12 cellular contexts compared by ENCODE assay signal in genomic region chr2:174442546-174443510, GRCh38. TPM values are rescaled to one million over a fixed set of nuclear protein-coding genes. Genes with fewer than 3 reads are reported as not detected.
A peak's percentile ranks its signal among the peaks of the same experiment; 100 is the strongest.
DNase-seq lines count a peak whose midpoint lies in the region; ATAC-seq and TF ChIP-seq lines count a peak whose summit lies in the region.
"Had no signal": no experiment of that assay in that cellular context is flagged by ENCODE, and none has a peak within 500 bp of the region (broad histone marks: within the 10 kb centered on the region; RNA-seq: fewer than 3 reads in every experiment).

No MANE protein-coding gene starts in this region.

- peak; percentile 55 for DNase-seq in HK-2 (ENCODE audit: unreplicated experiment)
- DNase-seq in adipocyte (ENCODE audit: low read depth) = peak; percentile 75
- peak; percentile 75 for DNase-seq in hepatic stellate cell (ENCODE audit: low spot score)
- no peak for DNase-seq in esophagus squamous epithelium (lab: John Stamatoyannopoulos, UW)
- DNase-seq in activated CD4-positive, CD25-positive, alpha-beta regulatory T cell treated with anti-CD3 and anti-CD28 coated beads, Interleukin-2, amount 50 U/mL, for 72 hours = no peak
- no peak for DNase-seq in tibial nerve (ENCODE audit: low spot score in 2 of 2)
- DNase-seq: C1 segment of cervical spinal cord had no signal

- H3K4me3 ChIP-seq in ACC112 (ENCODE audit: low read depth, low read length) (peak overlapping the region; percentile 13; the same call in 1 of the 2 replicates), adipocyte (ENCODE audit: low read length) (peak overlapping the region; percentile 10), esophagus squamous epithelium (no peak overlapping the region), tibial nerve (no peak overlapping the region)

- H3K79me2 ChIP-seq in ACC112 (ENCODE audit: control insufficient read depth, insufficient read depth, low read length, unreplicated experiment) = no peaks in the 10 kb centered on the region

- WGBS in esophagus squamous epithelium, 2 donors = 59 to 65% methylated on average over 3 of the region's 3 CpGs
- WGBS in tibial nerve, 2 donors = 74 to 76% methylated on average over 3 of the region's 3 CpGs

- H3K27ac ChIP-seq in ACC112 (ENCODE audit: low read depth, low read length) = peak overlapping the region; percentile 59
- no peak overlapping the region for H3K27ac ChIP-seq in esophagus squamous epithelium
- no peak overlapping the region for H3K27ac ChIP-seq in tibial nerve
- H3K27ac ChIP-seq: HL-60 had no signal

- peaks cover 11% of the 10 kb centered on the region for H3K4me1 ChIP-seq in ACC112 (ENCODE audit: control insufficient read depth, insufficient read depth, low read length, unreplicated experiment)
- H3K4me1 ChIP-seq in adipocyte (ENCODE audit: control insufficient read depth, insufficient read depth, low read length) = peaks cover 20% of the 10 kb centered on the region
- peaks cover 0 to 12% (median 0%) of the 10 kb centered on the region in 3 donors for H3K4me1 ChIP-seq in esophagus squamous epithelium
- peaks cover 0 to 6% (median under 1%) of the 10 kb centered on the region in 4 donors for H3K4me1 ChIP-seq in tibial nerve

- intact Hi-C loops in esophagus squamous epithelium (cut with DNase I) = no loop called here

- ATAC-seq in HG02840 (IDR thresholded peaks at IDR 0.05; ENCODE audit: low FRiP score, unreplicated experiment) = no peak
- ATAC-seq: activated T-helper 17 cell treated with anti-CD3 and anti-CD28 coated beads, Interleukin-2, amount 50 U/mL, for 72 hours; esophagus mucosa had no signal

- no peak overlapping the region for H3K9ac ChIP-seq in adipocyte (ENCODE audit: low read length)

- no peaks in the 10 kb centered on the region for H3K27me3 ChIP-seq in ACC112 (ENCODE audit: insufficient read depth, low read length)
- H3K27me3 ChIP-seq in adipocyte (replicated peaks; ENCODE audit: control insufficient read depth, insufficient read depth, low read length) = no peaks in the 10 kb centered on the region
- no peaks in the 10 kb centered on the region for H3K27me3 ChIP-seq in esophagus squamous epithelium
- no peaks in the 10 kb centered on the region for H3K27me3 ChIP-seq in tibial nerve

- TF ChIP-seq CTCF in esophagus squamous epithelium (IDR thresholded peaks at IDR 0.05) = no peak
- TF ChIP-seq CTCF in tibial nerve (IDR thresholded peaks at IDR 0.05) = no peak

- H3K9me3 ChIP-seq in adipocyte (ENCODE audit: control insufficient read depth, low read length) (no peaks in the 10 kb centered on the region), esophagus squamous epithelium (no peaks in the 10 kb centered on the region), tibial nerve (no peaks in the 10 kb centered on the region)

- TF ChIP-seq POLR2A in esophagus squamous epithelium (IDR thresholded peaks at IDR 0.05) (no peak), tibial nerve (IDR thresholded peaks at IDR 0.05) (no peak)

- no peak for TF ChIP-seq EP300 in tibial nerve (IDR thresholded peaks at IDR 0.05)

- H3K36me3 ChIP-seq in ACC112 (ENCODE audit: insufficient read depth, low read length) (no peaks in the 10 kb centered on the region), adipocyte (ENCODE audit: control insufficient read depth, insufficient read depth, low read length, severe bottlenecking) (no peaks in the 10 kb centered on the region), esophagus squamous epithelium (peaks cover 0 to 60% (median 0%) of the 10 kb centered on the region in 3 donors), tibial nerve (peaks cover 0 to 32% (median 0%) of the 10 kb centered on the region in 3 donors)

- H2AFZ ChIP-seq in ACC112 (ENCODE audit: low read length, unreplicated experiment) = peak overlapping the region; percentile 16

RNA-seq across cellular contexts. Expression of gene GPR155, which starts 44.0 kb away (rescaled TPM):
- 1 to 10 TPM; 2.1 to 9.9 (median 3.6) TPM for total RNA-seq in esophagus squamous epithelium
- 10 to 100 TPM in 3 of 4 donors, 1 to 10 TPM in 1; 8.6 to 36.5 (median 15.5) TPM for total RNA-seq in tibial nerve

RNA-seq across cellular contexts. Expression of gene SCRN3, which starts 47.3 kb away (rescaled TPM):
- total RNA-seq in esophagus squamous epithelium (10 to 100 TPM; 15.1 to 23.1 (median 18.7) TPM), tibial nerve (10 to 100 TPM; 13.5 to 32.0 (median 20.7) TPM)

Comparison
In these comparisons a context has a peak if more than half of its experiments do, and no peak if none do; other contexts are left out.
1. H3K4me3 ChIP-seq: peak in ACC112 (single experiment) and adipocyte (single experiment); none in esophagus squamous epithelium (0 of 4) and tibial nerve (0 of 4).
2. DNase-seq: peak in HK-2 (single experiment), adipocyte (single experiment) and hepatic stellate cell (single experiment); none in esophagus squamous epithelium (single experiment), activated CD4-positive, CD25-positive, alpha-beta regulatory T cell treated with anti-CD3 and anti-CD28 coated beads, Interleukin-2, amount 50 U/mL, for 72 hours (single experiment) and tibial nerve (0 of 2).